Comparison of ENCODE assay signal across 28 cellular contexts in the genomic region with DNA sequence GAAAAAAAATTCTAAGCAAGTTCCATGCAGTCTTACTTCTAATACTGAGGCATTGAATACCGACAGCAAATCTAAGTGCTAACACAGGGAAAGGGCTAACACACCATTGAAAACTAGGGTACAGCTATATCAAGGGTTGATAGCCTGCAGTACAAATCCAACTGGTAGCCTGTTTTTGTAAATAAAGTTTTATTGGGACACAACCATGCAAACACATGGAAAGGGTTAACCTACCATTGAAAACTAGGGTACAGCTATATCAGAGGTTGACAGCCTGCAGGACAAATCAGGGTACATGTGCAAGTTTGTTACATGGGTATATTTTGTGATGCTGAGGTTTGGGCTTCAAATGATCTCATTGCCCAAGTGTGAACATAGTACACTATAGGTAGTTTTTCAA.
"Had no signal": no experiment of that assay in that cellular context is flagged by ENCODE, and none has a peak within 500 bp of the region (broad histone marks: within the 10 kb centered on the region; RNA-seq: fewer than 3 reads in every experiment).

No MANE protein-coding gene starts in this region.

- ATAC-seq: effector memory CD8-positive, alpha-beta T cell; esophagus mucosa; foreskin keratinocyte; gastrocnemius medialis; gastroesophageal sphincter; heart left ventricle; heart right ventricle had no signal

- H3K4me3 ChIP-seq: colonic mucosa, coronary artery, dorsolateral prefrontal cortex, esophagus muscularis mucosa, esophagus squamous epithelium, gastrocnemius medialis, gastroesophageal sphincter, heart left ventricle, heart right ventricle had no signal

- FAIRE-seq: colon, endometrium, endothelial cell of umbilical vein, frontal cortex had no signal

- H3K4me1 ChIP-seq: colonic mucosa, esophagus muscularis mucosa, esophagus squamous epithelium, foreskin keratinocyte, gastrocnemius medialis, gastroesophageal sphincter had no signal

- H3K27me3 ChIP-seq: colonic mucosa, dorsolateral prefrontal cortex, esophagus muscularis mucosa, esophagus squamous epithelium, gastrocnemius medialis, gastroesophageal sphincter, heart left ventricle, heart right ventricle had no signal

- H3K36me3 ChIP-seq: colonic mucosa, esophagus muscularis mucosa, esophagus squamous epithelium, gastrocnemius medialis, gastroesophageal sphincter, heart left ventricle, heart right ventricle had no signal

- H3K9me3 ChIP-seq: colonic mucosa, esophagus muscularis mucosa, esophagus squamous epithelium, gastrocnemius medialis, gastroesophageal sphincter, heart left ventricle, heart right ventricle had no signal

- H3K27ac ChIP-seq: colonic mucosa, coronary artery, dorsolateral prefrontal cortex, epithelial cell of prostate, esophagus muscularis mucosa, esophagus squamous epithelium, foreskin keratinocyte, gastrocnemius medialis, gastroesophageal sphincter, heart left ventricle, heart right ventricle had no signal

- DNase-seq: colonic mucosa; cortex of kidney; dermis blood vessel endothelial cell; dorsolateral prefrontal cortex; effector CD4-positive, alpha-beta T cell; effector CD8-positive, alpha-beta T cell; effector memory CD4-positive, alpha-beta T cell; effector memory CD8-positive, alpha-beta T cell; endodermal cell; erythroblast; esophagus squamous epithelium; foreskin fibroblast; foreskin keratinocyte; foreskin melanocyte; gastrocnemius medialis; glutamatergic neuron; head of caudate nucleus; heart left ventricle; heart right ventricle had no signal
